1 cellular context compared by ENCODE assay signal in genomic region chr21:46294647-46295176, GRCh38.
TF ChIP-seq lines count a peak whose summit lies in the region.

No MANE protein-coding gene starts in this region.

TF ChIP-seq in K562, 482 proteins besides CTCF, POLR2A, EP300 and RAD21 (continued from another document and continues in another):
- TF ChIP-seq HOMEZ (CRISPR knock-in tag; IDR thresholded peaks at IDR 0.05) (no peak), NCOA1 (IDR thresholded peaks at IDR 0.05; ENCODE audit: low read depth) (no peak), MYNN (IDR thresholded peaks at IDR 0.05) (no peak), MYNN (CRISPR knock-in tag; IDR thresholded peaks at IDR 0.05) (no peak), ELF1 (tag; IDR thresholded peaks at IDR 0.05) (no peak), ARID1B (IDR thresholded peaks at IDR 0.05) (peak; percentile 85), ELF2 (CRISPR knock-in tag; IDR thresholded peaks at IDR 0.05) (no peak), ARID3A (IDR thresholded peaks at IDR 0.05; ENCODE audit: borderline replicate concordance, low read depth, low read length) (no peak), ZNF764 (CRISPR knock-in tag; IDR thresholded peaks at IDR 0.05; ENCODE audit: low read depth) (no peak), ZNF318 (IDR thresholded peaks at IDR 0.05; ENCODE audit: borderline replicate concordance in 1 of 2, low read depth in 1 of 2) (no peak), NBN (IDR thresholded peaks at IDR 0.05; ENCODE audit: low read depth) (peak; percentile 79; the same call in 1 of the 2 replicates), CXXC5 (CRISPR knock-in tag; IDR thresholded peaks at IDR 0.05) (peak; percentile 41; the same call in 1 of the 2 replicates), HBP1 (CRISPR knock-in tag; IDR thresholded peaks at IDR 0.05) (no peak), TFAP4 (CRISPR knock-in tag; IDR thresholded peaks at IDR 0.05; ENCODE audit: borderline replicate concordance) (peak; percentile 39; the same call in 1 of the 2 replicates), CREB5 (CRISPR knock-in tag; IDR thresholded peaks at IDR 0.05) (no peak), MTA3 (IDR thresholded peaks at IDR 0.05; ENCODE audit: borderline replicate concordance) (peak; percentile 81; the same call in 1 of the 2 replicates), GABPA (tag; conservative IDR thresholded peaks at IDR 0.05; ENCODE audit: low read depth) (peak; percentile 58), ZNF583 (CRISPR knock-in tag; IDR thresholded peaks at IDR 0.05) (no peak), ZNF274 (IDR thresholded peaks at IDR 0.05; ENCODE audit: borderline replicate concordance, low read depth, low read length) (no peak), PURB (CRISPR knock-in tag; IDR thresholded peaks at IDR 0.05; ENCODE audit: low read depth) (no peak), GABPB1 (CRISPR knock-in tag; IDR thresholded peaks at IDR 0.05) (peak; percentile 82), FOXK2 (conservative IDR thresholded peaks at IDR 0.05 in 1 of 2, IDR thresholded peaks at IDR 0.05 in 1 of 2; ENCODE audit: low read depth in 2 of 2) (peak in 1 of 2 experiments; percentile 41; a peak in 1 of 4 replicates), MECOM (CRISPR knock-in tag; IDR thresholded peaks at IDR 0.05) (0 out of 2 replicates have a peak, but pooled peaks have one; percentile 38), PHB2 (IDR thresholded peaks at IDR 0.05; ENCODE audit: low read depth) (no peak), ZNF695 (CRISPR knock-in tag; IDR thresholded peaks at IDR 0.05) (no peak), TAL1 (IDR thresholded peaks at IDR 0.05) (peak; percentile 75), ZNF431 (CRISPR knock-in tag; IDR thresholded peaks at IDR 0.05) (no peak), ZNF551 (CRISPR knock-in tag; IDR thresholded peaks at IDR 0.05) (no peak), NR0B1 (IDR thresholded peaks at IDR 0.05; ENCODE audit: partially characterized antibody) (no peak), TCF7 (IDR thresholded peaks at IDR 0.05; ENCODE audit: borderline replicate concordance) (no peak), PML (IDR thresholded peaks at IDR 0.05; ENCODE audit: low read length) (no peak), ZBTB8A (IDR thresholded peaks at IDR 0.05; ENCODE audit: partially characterized antibody) (no peak), SIN3B (IDR thresholded peaks at IDR 0.05; ENCODE audit: low read depth) (no peak), NCOA4 (IDR thresholded peaks at IDR 0.05; ENCODE audit: partially characterized antibody) (no peak), ETS1 (conservative IDR thresholded peaks at IDR 0.05; ENCODE audit: control insufficient read depth, low read depth, low read length) (0 out of 2 replicates have a peak, but pooled peaks have one; percentile 13), MLX (CRISPR knock-in tag; conservative IDR thresholded peaks at IDR 0.05) (no peak), PKNOX1 (IDR thresholded peaks at IDR 0.05) (peak; percentile 89), NFYB (IDR thresholded peaks at IDR 0.05; ENCODE audit: extremely low read depth, insufficient read length) (no peak), BCOR (IDR thresholded peaks at IDR 0.05) (peak; percentile 40; the same call in 1 of the 2 replicates), TAF1 (IDR thresholded peaks at IDR 0.05; ENCODE audit: control insufficient read depth, extremely low read depth, insufficient read depth, low read length, severe bottlenecking) (no peak)
